ENCODE assay signal across 22 cellular contexts in genomic region chr11:102630598-102631448, GRCh38. TPM values are rescaled to one million over a fixed set of nuclear protein-coding genes. Genes with fewer than 3 reads are reported as not detected.
DNase-seq lines count a peak whose midpoint lies in the region; ATAC-seq, FAIRE-seq and TF ChIP-seq lines count a peak whose summit lies in the region.
"Had no signal": no experiment of that assay in that cellular context is flagged by ENCODE, and none has a peak within 500 bp of the region (broad histone marks: within the 10 kb centered on the region; RNA-seq: fewer than 3 reads in every experiment).

No MANE protein-coding gene starts in this region.

- FAIRE-seq in GM12892 (lab: Jason Lieb, UNC), result peak; percentile 65
- FAIRE-seq: A204.1 had no signal

- no peaks in the 10 kb centered on the region for H3K9me2 ChIP-seq in SK-N-SH
- H3K9me2 ChIP-seq in hepatocyte (replicated peaks; ENCODE audit: insufficient read depth), result no peaks in the 10 kb centered on the region

- DNase-seq in GM12892 (ENCODE audit: insufficient read length), result no peak
- no peak for DNase-seq in SK-N-SH
- DNase-seq in hepatocyte (ENCODE audit: low spot score), result peak; percentile 26
- peak; percentile 65 for DNase-seq in retina
- DNase-seq in suprapubic skin (ENCODE audit: low spot score in 2 of 2), result no peak
- DNase-seq in AG08396 (ENCODE audit: low spot score), result no peak
- no peak for DNase-seq in T-helper 2 cell
- DNase-seq: COR-L47, DMS153, EL, H7, Kasumi-1, MV-4-11, NCI-H1417, NCI-H1930, NCI-H2171, NCI-H446 treated with DMSO at 0.1 percent for 48 hours, NCI-H748 treated with DMSO at 0.1 percent for 48 hours, SJCRH30 had no signal

- H3K4me3 ChIP-seq in SK-N-SH (ENCODE audit: low read depth in 2 of 2, low read length in 1 of 2) (no peak overlapping the region), hepatocyte (no peak overlapping the region), suprapubic skin (no peak overlapping the region)
- H3K4me3 ChIP-seq: SJCRH30 had no signal

- H2AFZ ChIP-seq in SK-N-SH (ENCODE audit: low read depth) (no peak overlapping the region), hepatocyte (no peak overlapping the region)

- TF ChIP-seq RAD21 in SK-N-SH (IDR thresholded peaks at IDR 0.05; ENCODE audit: low read length), result no peak

- H3K4me1 ChIP-seq in SK-N-SH (ENCODE audit: control insufficient read depth in 1 of 2, insufficient read depth in 2 of 2, low read depth in 1 of 2, low read length in 1 of 2) (no peaks in the 10 kb centered on the region), hepatocyte (ENCODE audit: insufficient read depth) (peaks cover 15% of the 10 kb centered on the region), suprapubic skin (no peaks in the 10 kb centered on the region)
- H3K4me1 ChIP-seq: SJCRH30 had no signal

- TF ChIP-seq CTCF in SK-N-SH (IDR thresholded peaks at IDR 0.05), result no peak
- no peak for TF ChIP-seq CTCF in hepatocyte (IDR thresholded peaks at IDR 0.05; ENCODE audit: poor library complexity)
- no peak for TF ChIP-seq CTCF in suprapubic skin (IDR thresholded peaks at IDR 0.05)

- ATAC-seq in HG02885 (IDR thresholded peaks at IDR 0.05; ENCODE audit: poor library complexity, unreplicated experiment), result no peak

- H3K4me2 ChIP-seq in SK-N-SH, result no peak overlapping the region
- H3K4me2 ChIP-seq in hepatocyte, result peak overlapping the region; percentile 49

- H3K9ac ChIP-seq in SK-N-SH, result no peak overlapping the region

- WGBS in SK-N-SH (ENCODE audit: low lambda C conversion rate), result 31% methylated on average over 11 of the region's 11 CpGs
- 62% methylated on average over 11 of the region's 11 CpGs for WGBS in hepatocyte (ENCODE audit: low lambda C conversion rate, missing lambda C conversion rate)
- WGBS in suprapubic skin, result 76% methylated on average over 11 of the region's 11 CpGs

- H4K20me1 ChIP-seq in SK-N-SH (ENCODE audit: insufficient read depth), result no peaks in the 10 kb centered on the region
- H4K20me1 ChIP-seq in hepatocyte (ENCODE audit: insufficient read depth, poor library complexity, severe bottlenecking), result no peaks in the 10 kb centered on the region

- no peaks in the 10 kb centered on the region for H3K27me3 ChIP-seq in SK-N-SH (ENCODE audit: insufficient read depth)
- no peaks in the 10 kb centered on the region for H3K27me3 ChIP-seq in hepatocyte
- H3K27me3 ChIP-seq in suprapubic skin, result no peaks in the 10 kb centered on the region
- H3K27me3 ChIP-seq: SJCRH30 had no signal

- no peaks in the 10 kb centered on the region for H3K79me2 ChIP-seq in SK-N-SH (ENCODE audit: insufficient read depth)
- no peaks in the 10 kb centered on the region for H3K79me2 ChIP-seq in hepatocyte

- no peak overlapping the region for H3K27ac ChIP-seq in SK-N-SH (ENCODE audit: low read depth in 2 of 2, low read length in 1 of 2)
- H3K27ac ChIP-seq in hepatocyte, result peak overlapping the region; percentile 9
- no peak overlapping the region for H3K27ac ChIP-seq in suprapubic skin
- H3K27ac ChIP-seq: SJCRH30 had no signal

- no peaks in the 10 kb centered on the region for H3F3A ChIP-seq in SK-N-SH (replicated peaks; ENCODE audit: insufficient read depth)

- POLR2A ChIA-PET in SK-N-SH (lab: Yijun Ruan, JAX), result no interaction called here

- no peaks in the 10 kb centered on the region for H3K36me3 ChIP-seq in SK-N-SH (replicated peaks in 1 of 2; ENCODE audit: control insufficient read depth in 1 of 2, insufficient read depth in 2 of 2, low read length in 1 of 2)
- no peaks in the 10 kb centered on the region for H3K36me3 ChIP-seq in hepatocyte (replicated peaks; ENCODE audit: insufficient read depth, low read depth)
- H3K36me3 ChIP-seq in suprapubic skin, result no peaks in the 10 kb centered on the region
- H3K36me3 ChIP-seq: SJCRH30 had no signal

- no peak for TF ChIP-seq EP300 in SK-N-SH (IDR thresholded peaks at IDR 0.05; ENCODE audit: borderline replicate concordance in 1 of 2, low read depth in 1 of 2, low read length in 1 of 2)
- TF ChIP-seq EP300 in suprapubic skin (IDR thresholded peaks at IDR 0.05), result no peak

- CTCF ChIA-PET in SK-N-SH (lab: Yijun Ruan, JAX), result no interaction called here

- TF ChIP-seq POLR2A in GM12892 (IDR thresholded peaks at IDR 0.05; ENCODE audit: low read depth, low read length), result no peak
- TF ChIP-seq POLR2A in suprapubic skin (IDR thresholded peaks at IDR 0.05), result no peak

- H3K9me3 ChIP-seq in SK-N-SH, result no peaks in the 10 kb centered on the region
- no peaks in the 10 kb centered on the region for H3K9me3 ChIP-seq in hepatocyte (ENCODE audit: low read depth)
- H3K9me3 ChIP-seq in suprapubic skin, result no peaks in the 10 kb centered on the region
- H3K9me3 ChIP-seq: SJCRH30 had no signal

TF ChIP-seq in SK-N-SH, 30 proteins besides CTCF, POLR2A, EP300 and RAD21:
- TF ChIP-seq PBX3 (IDR thresholded peaks at IDR 0.05), result peak; percentile 25; the same call in 1 of the 2 replicates
- TF ChIP-seq TCF12 (IDR thresholded peaks at IDR 0.05), result peak; percentile 38; the same call in 1 of the 2 replicates
- TF ChIP-seq, protein P1, sequence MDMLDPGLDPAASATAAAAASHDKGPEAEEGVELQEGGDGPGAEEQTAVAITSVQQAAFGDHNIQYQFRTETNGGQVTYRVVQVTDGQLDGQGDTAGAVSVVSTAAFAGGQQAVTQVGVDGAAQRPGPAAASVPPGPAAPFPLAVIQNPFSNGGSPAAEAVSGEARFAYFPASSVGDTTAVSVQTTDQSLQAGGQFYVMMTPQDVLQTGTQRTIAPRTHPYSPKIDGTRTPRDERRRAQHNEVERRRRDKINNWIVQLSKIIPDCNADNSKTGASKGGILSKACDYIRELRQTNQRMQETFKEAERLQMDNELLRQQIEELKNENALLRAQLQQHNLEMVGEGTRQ (IDR thresholded peaks at IDR 0.05; ENCODE audit: borderline replicate concordance, low read depth, low read length), result no peak

RNA-seq across cellular contexts. Expression of gene MMP20, which starts 5.7 kb away (rescaled TPM):
- 1.8 TPM for polyA plus RNA-seq in GM12892 (2012; ENCODE audit: missing spikeins)
- polyA plus RNA-seq in SK-N-SH (2012; rRNA removed), result not detected in 2 replicates
- not detected in 2 replicates for polyA plus RNA-seq in SK-N-SH (2012; cell fraction: cytosol; rRNA removed)
- polyA plus RNA-seq in SK-N-SH (2012; cell fraction: nucleus; rRNA removed), result not detected in 2 replicates
- not detected in 2 replicates for total RNA-seq in hepatocyte
- polyA plus RNA-seq in hepatocyte, result not detected in 2 replicates
- not detected for total RNA-seq in suprapubic skin
- total RNA-seq: H7, SJCRH30 had no signal
- polyA plus RNA-seq: IgD-negative memory B cell had no signal

Comparison
In these comparisons a context has a peak if more than half of its experiments do, and no peak if none do; other contexts are left out.
1. DNase-seq: peak in hepatocyte (single experiment) and retina (single experiment); none in GM12892 (single experiment), SK-N-SH (single experiment), suprapubic skin (0 of 2), AG08396 (single experiment) and T-helper 2 cell (0 of 5).